ENCODE assay signal across 20 cellular contexts in genomic region chr7:144526912-144527610, GRCh38.
"Had no signal": no experiment of that assay in that cellular context is flagged by ENCODE, and none has a peak within 500 bp of the region (broad histone marks: within the 10 kb centered on the region; RNA-seq: fewer than 3 reads in every experiment).

No MANE protein-coding gene starts in this region.

- H3K4me1 ChIP-seq: gastrocnemius medialis, heart left ventricle, psoas muscle had no signal

- H3K4me1 Mint-ChIP-seq: brain; stimulated activated memory B cell treated with anti-CD40 and anti-IgM and Interleukin-4, amounts not matched to agents 10 μg/mL and 1 μg/mL and 100 μg/mL, for 72 hours had no signal

- H3K9me3 Mint-ChIP-seq: activated CD4-positive, alpha-beta memory T cell treated with anti-CD3 and anti-CD28 coated beads, Interleukin-2, amount 10 ng/mL, durations not matched to agents 7 days and 5 days; activated T-helper 17 cell treated with anti-CD3 and anti-CD28 coated beads, Interleukin-2, amount 50 U/mL, for 72 hours; stimulated activated memory B cell treated with anti-CD40 and anti-IgM and Interleukin-4, amounts not matched to agents 10 μg/mL and 1 μg/mL and 100 μg/mL, for 72 hours; T-helper 2 cell treated with Interferon-gamma antibody and Interleukin-4, amounts not matched to agents 5 μg/mL and 100 μg/mL, for 36 hours had no signal

- H3K9me3 ChIP-seq: gastrocnemius medialis, psoas muscle, thoracic aorta had no signal

- H3K36me3 Mint-ChIP-seq: brain had no signal

- H3K36me3 ChIP-seq: gastrocnemius medialis, heart left ventricle, thoracic aorta had no signal

- H3K27ac ChIP-seq: gastrocnemius medialis, heart left ventricle, psoas muscle, thoracic aorta had no signal

- H3K27ac Mint-ChIP-seq: activated CD4-positive, alpha-beta memory T cell treated with anti-CD3 and anti-CD28 coated beads, Interleukin-2, amount 10 ng/mL, durations not matched to agents 7 days and 5 days; activated T-helper 17 cell treated with anti-CD3 and anti-CD28 coated beads, Interleukin-2, amount 50 U/mL, for 72 hours; brain; stimulated activated memory B cell treated with anti-CD40 and anti-IgM and Interleukin-4, amounts not matched to agents 10 μg/mL and 1 μg/mL and 100 μg/mL, for 72 hours; T-helper 2 cell treated with Interferon-gamma antibody and Interleukin-4, amounts not matched to agents 5 μg/mL and 100 μg/mL, for 36 hours had no signal

- H3K4me3 Mint-ChIP-seq: activated CD4-positive, alpha-beta memory T cell treated with anti-CD3 and anti-CD28 coated beads, Interleukin-2, amount 10 ng/mL, durations not matched to agents 7 days and 5 days; activated T-helper 17 cell treated with anti-CD3 and anti-CD28 coated beads, Interleukin-2, amount 50 U/mL, for 72 hours; brain; stimulated activated memory B cell treated with anti-CD40 and anti-IgM and Interleukin-4, amounts not matched to agents 10 μg/mL and 1 μg/mL and 100 μg/mL, for 72 hours; T-helper 2 cell treated with Interferon-gamma antibody and Interleukin-4, amounts not matched to agents 5 μg/mL and 100 μg/mL, for 36 hours had no signal

- H3K27me3 ChIP-seq: gastrocnemius medialis, heart left ventricle had no signal

- H3K4me3 ChIP-seq: gastrocnemius medialis, heart left ventricle, psoas muscle, smooth muscle cell, thoracic aorta had no signal

- ATAC-seq: activated T-helper 17 cell treated with anti-CD3 and anti-CD28 coated beads, Interleukin-2, amount 50 U/mL, for 72 hours; gastrocnemius medialis; heart left ventricle; left ventricle myocardium superior; psoas muscle; sciatic nerve; stimulated activated memory B cell treated with anti-CD40 and anti-IgM and Interleukin-4, amounts not matched to agents 10 μg/mL and 1 μg/mL and 100 μg/mL, for 72 hours had no signal

- H3K27me3 Mint-ChIP-seq: activated CD4-positive, alpha-beta memory T cell treated with anti-CD3 and anti-CD28 coated beads, Interleukin-2, amount 10 ng/mL, durations not matched to agents 7 days and 5 days; activated T-helper 17 cell treated with anti-CD3 and anti-CD28 coated beads, Interleukin-2, amount 50 U/mL, for 72 hours; stimulated activated memory B cell treated with anti-CD40 and anti-IgM and Interleukin-4, amounts not matched to agents 10 μg/mL and 1 μg/mL and 100 μg/mL, for 72 hours had no signal

- H3K4me2 ChIP-seq: smooth muscle cell had no signal

- DNase-seq: activated CD4-positive, alpha-beta memory T cell treated with anti-CD3 and anti-CD28 coated beads, Interleukin-2, amount 10 ng/mL, durations not matched to agents 7 days and 5 days; activated CD4-positive, alpha-beta T cell treated with anti-CD3 and anti-CD28 coated beads for 48 hours; activated CD4-positive, CD25-positive, alpha-beta regulatory T cell; activated naive CD4-positive, alpha-beta T cell treated with Interleukin-2 at 50 U/mL for 16 hours; activated T-cell treated with anti-CD3 and anti-CD28 coated beads, Interleukin-2, amount 50 U/mL, for 1 hour; central memory CD4-positive, alpha-beta T cell; erythroblast; gastrocnemius medialis; heart left ventricle; kidney; left ventricle myocardium superior; psoas muscle; stimulated activated CD4-positive, alpha-beta T cell treated with anti-CD3 and anti-CD28 coated beads, Interleukin-4, amount 100 ng/mL, for 24 hours had no signal
